1 cellular context compared by ENCODE assay signal in the genomic region with DNA sequence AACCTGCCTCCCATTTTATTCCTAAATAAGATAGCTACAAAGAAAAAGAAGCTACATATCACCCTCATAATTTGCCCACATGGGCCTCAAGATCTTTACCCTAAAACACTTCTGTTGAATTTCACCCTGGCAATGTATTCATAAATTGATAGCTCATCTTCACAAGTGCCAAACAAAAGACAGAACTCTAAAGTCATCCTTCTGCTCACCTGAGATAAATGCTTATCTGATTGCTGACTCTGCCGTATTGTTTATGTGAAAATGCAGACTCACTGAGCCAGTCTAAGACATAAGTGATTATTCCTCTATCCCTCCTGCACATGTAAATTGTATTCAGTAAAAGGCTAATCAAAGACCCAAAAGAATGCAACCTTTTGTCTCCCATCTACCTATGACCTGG.
TF ChIP-seq lines count a peak whose summit lies in the region.

No MANE protein-coding gene starts in this region.

TF ChIP-seq in GM12878, 131 proteins besides CTCF, POLR2A, EP300 and RAD21:
- TF ChIP-seq SUZ12 (IDR thresholded peaks at IDR 0.05; ENCODE audit: unreplicated experiment) = no peak
- no peak for TF ChIP-seq ZNF592 (IDR thresholded peaks at IDR 0.05)
- TF ChIP-seq ZSCAN29 (IDR thresholded peaks at IDR 0.05) = no peak
- TF ChIP-seq RB1 (IDR thresholded peaks at IDR 0.05; ENCODE audit: borderline replicate concordance) = no peak
- TF ChIP-seq HDGF (IDR thresholded peaks at IDR 0.05) = no peak
- TF ChIP-seq ZNF274 (IDR thresholded peaks at IDR 0.05; ENCODE audit: insufficient read depth, insufficient read length) = no peak
- TF ChIP-seq HDAC2 (IDR thresholded peaks at IDR 0.05) = no peak
- TF ChIP-seq CEBPB (IDR thresholded peaks at IDR 0.05; ENCODE audit: borderline replicate concordance in 1 of 2, low read depth in 2 of 2, low read length in 2 of 2) = no peak
- TF ChIP-seq NBN (IDR thresholded peaks at IDR 0.05) = no peak
- TF ChIP-seq TAF1 (IDR thresholded peaks at IDR 0.05; ENCODE audit: borderline replicate concordance, low read depth, low read length) = no peak
- TF ChIP-seq RUNX3 (IDR thresholded peaks at IDR 0.05; ENCODE audit: low read length) = no peak
TF ChIP-seq in GM12878: peak in this region for 0.
